1 cellular context compared by ENCODE assay signal in genomic region chr12:5258498-5258897, GRCh38.
TF ChIP-seq lines count a peak whose summit lies in the region.

No MANE protein-coding gene starts in this region.

TF ChIP-seq in SK-N-SH, 30 proteins besides CTCF, POLR2A, EP300 and RAD21 (continued from another document):
- no peak for TF ChIP-seq ZBTB33 (IDR thresholded peaks at IDR 0.05; ENCODE audit: borderline replicate concordance, low read depth)
- TF ChIP-seq JUND (IDR thresholded peaks at IDR 0.05): no peak
- no peak for TF ChIP-seq REST (IDR thresholded peaks at IDR 0.05; ENCODE audit: low read depth, low read length)
- TF ChIP-seq EZH2phosphoT487 (IDR thresholded peaks at IDR 0.05; ENCODE audit: borderline replicate concordance, low read depth): no peak
- TF ChIP-seq POLR2AphosphoS5 (IDR thresholded peaks at IDR 0.05; ENCODE audit: low read depth, low read length): no peak
- no peak for TF ChIP-seq NFIC (IDR thresholded peaks at IDR 0.05; ENCODE audit: borderline replicate concordance)
- TF ChIP-seq FOXJ3 (CRISPR knock-in tag; IDR thresholded peaks at IDR 0.05): no peak
- no peak for TF ChIP-seq TEAD4 (IDR thresholded peaks at IDR 0.05; ENCODE audit: borderline replicate concordance, insufficient read depth)
- TF ChIP-seq SMC3 (IDR thresholded peaks at IDR 0.05; ENCODE audit: low read depth, low read length): no peak
- TF ChIP-seq GATA2 (CRISPR knock-in tag; IDR thresholded peaks at IDR 0.05): no peak
- no peak for TF ChIP-seq NRF1 (IDR thresholded peaks at IDR 0.05; ENCODE audit: low read depth, low read length)
- no peak for TF ChIP-seq FOXM1 (IDR thresholded peaks at IDR 0.05; ENCODE audit: low read depth)
- no peak for TF ChIP-seq IRF3 (IDR thresholded peaks at IDR 0.05; ENCODE audit: low read depth, low read length)
- no peak for TF ChIP-seq SIN3A (IDR thresholded peaks at IDR 0.05; ENCODE audit: borderline replicate concordance, low read depth, low read length)
- no peak for TF ChIP-seq MAX (IDR thresholded peaks at IDR 0.05; ENCODE audit: low read depth)
- no peak for TF ChIP-seq MEF2A (IDR thresholded peaks at IDR 0.05; ENCODE audit: borderline replicate concordance, low read depth)
- no peak for TF ChIP-seq GABPA (IDR thresholded peaks at IDR 0.05; ENCODE audit: low read depth)
